In genomic region chr9:86487222-86487841, GRCh38 we compare ENCODE assay signal across 9 cellular contexts.
DNase-seq lines count a peak whose midpoint lies in the region; ATAC-seq and TF ChIP-seq lines count a peak whose summit lies in the region.
"Had no signal": no experiment of that assay in that cellular context is flagged by ENCODE, and none has a peak within 500 bp of the region (broad histone marks: within the 10 kb centered on the region; RNA-seq: fewer than 3 reads in every experiment).

No MANE protein-coding gene starts in this region.

- no peak for ATAC-seq in GM19452 (IDR thresholded peaks at IDR 0.05; ENCODE audit: unreplicated experiment)

- H3K4me2 ChIP-seq in PC-9 = no peak overlapping the region

- no peak overlapping the region for H2AFZ ChIP-seq in PC-9

- H3K36me3 Mint-ChIP-seq in nephron progenitor cell (ENCODE audit: low read depth) = no peaks in the 10 kb centered on the region
- H3K36me3 Mint-ChIP-seq in activated CD4-positive, alpha-beta T cell treated with anti-CD3 and anti-CD28 coated beads, Interleukin-2, amount 10 ng/mL, durations not matched to agents 24 days and 14 days (ENCODE audit: low read depth) = no peaks in the 10 kb centered on the region

- peak; percentile 85 for TF ChIP-seq CTCF in PC-9 (conservative IDR thresholded peaks at IDR 0.05)
- peak; percentile 79 for TF ChIP-seq CTCF in nephron progenitor cell (IDR thresholded peaks at IDR 0.05)

- H3K4me1 Mint-ChIP-seq in nephron progenitor cell = peaks cover 52% of the 10 kb centered on the region
- peaks cover 7% of the 10 kb centered on the region for H3K4me1 Mint-ChIP-seq in activated CD4-positive, alpha-beta T cell treated with anti-CD3 and anti-CD28 coated beads, Interleukin-2, amount 10 ng/mL, durations not matched to agents 24 days and 14 days

- H3K27me3 Mint-ChIP-seq in nephron progenitor cell (ENCODE audit: low read depth, poor library complexity) = no peaks in the 10 kb centered on the region
- no peaks in the 10 kb centered on the region for H3K27me3 Mint-ChIP-seq in activated CD4-positive, alpha-beta T cell treated with anti-CD3 and anti-CD28 coated beads, Interleukin-2, amount 10 ng/mL, durations not matched to agents 24 days and 14 days

- H3K9me3 Mint-ChIP-seq in nephron progenitor cell = no peaks in the 10 kb centered on the region
- H3K9me3 Mint-ChIP-seq in activated CD4-positive, alpha-beta T cell treated with anti-CD3 and anti-CD28 coated beads, Interleukin-2, amount 10 ng/mL, durations not matched to agents 24 days and 14 days = no peaks in the 10 kb centered on the region

- intact Hi-C loops in PC-9 (cut with micrococcal nuclease; ENCODE audit: unreplicated experiment) = loop anchor here (1.0 to 5.0 kb wide), 6 partner anchors 254 to 1175 kb away; partner anchors contain the start of gene GAS1
- intact Hi-C loops in activated CD4-positive, alpha-beta T cell treated with anti-CD3 and anti-CD28 coated beads, Interleukin-2, amount 10 ng/mL, durations not matched to agents 24 days and 14 days (cut with micrococcal nuclease) = loop anchor here (2.0 kb wide), 1 partner anchor 837 kb away; no protein-coding TSS in a partner anchor

- H4K20me1 ChIP-seq in PC-9 (ENCODE audit: insufficient read depth) = no peaks in the 10 kb centered on the region

- DNase-seq in AML-193 (lab: John Stamatoyannopoulos, UW) = peak; percentile 14 to 57
- peak; percentile 43 for DNase-seq in H7
- peak in 1 of 2 experiments; percentile 54 for DNase-seq in PC-9
- DNase-seq in epidermal melanocyte (ENCODE audit: insufficient read length, low spot score) = peak; percentile 81
- DNase-seq in nephron progenitor cell = no peak
- no peak for DNase-seq in T-helper 9 cell
- no peak for DNase-seq in activated CD4-positive, alpha-beta T cell treated with anti-CD3 and anti-CD28 coated beads, Interleukin-2, amount 10 ng/mL, durations not matched to agents 24 days and 14 days

- H3K9me3 ChIP-seq in PC-9 (ENCODE audit: insufficient read depth, low read depth) = no peaks in the 10 kb centered on the region
- H3K9me3 ChIP-seq: HAP-1 had no signal

- H3K4me1 ChIP-seq in PC-9 (replicated peaks; ENCODE audit: insufficient read depth) = 0 out of 2 replicates have a peak, but pooled peaks cover 6% of the 10 kb centered on the region
- H3K4me1 ChIP-seq: HAP-1 had no signal

- no TSS peak for BruUV-seq in PC-9 (replicated peaks; lab: Mats Ljungman, UMichigan)

- H3K79me2 ChIP-seq in PC-9 (ENCODE audit: low read depth) = no peaks in the 10 kb centered on the region

- H3K36me3 ChIP-seq in H7 (replicated peaks; ENCODE audit: control insufficient read depth, insufficient read depth, low read length) (no peaks in the 10 kb centered on the region), PC-9 (ENCODE audit: low read depth) (no peaks in the 10 kb centered on the region)
- H3K36me3 ChIP-seq: HAP-1 had no signal

- CTCF ChIA-PET in PC-9 (lab: Charles Lee) = interaction anchor here (1.2 kb wide), 1 partner anchor 836 kb away, joined by 3 read pairs; no protein-coding TSS in a partner anchor

- no peaks in the 10 kb centered on the region for H3K9me2 ChIP-seq in PC-9 (ENCODE audit: insufficient read depth)

- H3K4me3 Mint-ChIP-seq in nephron progenitor cell = no peak overlapping the region
- no peak overlapping the region for H3K4me3 Mint-ChIP-seq in activated CD4-positive, alpha-beta T cell treated with anti-CD3 and anti-CD28 coated beads, Interleukin-2, amount 10 ng/mL, durations not matched to agents 24 days and 14 days

- H3K4me3 ChIP-seq in H7 (ENCODE audit: insufficient read depth, low read depth, low read length) (no peak overlapping the region), PC-9 (no peak overlapping the region)
- H3K4me3 ChIP-seq: HAP-1 had no signal

- H3K27me3 ChIP-seq in H7 (ENCODE audit: control insufficient read depth, insufficient read depth, low read length) = no peaks in the 10 kb centered on the region
- no peaks in the 10 kb centered on the region for H3K27me3 ChIP-seq in PC-9 (ENCODE audit: insufficient read depth, low read depth)

- H3K27ac ChIP-seq in PC-9 = no peak overlapping the region

- POLR2A ChIA-PET in PC-9 (lab: Charles Lee; ENCODE audit: unreplicated experiment) = interaction anchor here (0.7 kb wide), 1 partner anchor 394 kb away, joined by 4 read pairs; no protein-coding TSS in a partner anchor

- no peaks in the 10 kb centered on the region for H3F3A ChIP-seq in PC-9 (ENCODE audit: insufficient read depth, low read depth)

- H3K27ac Mint-ChIP-seq in nephron progenitor cell = peak overlapping the region; percentile 31
- no peak overlapping the region for H3K27ac Mint-ChIP-seq in activated CD4-positive, alpha-beta T cell treated with anti-CD3 and anti-CD28 coated beads, Interleukin-2, amount 10 ng/mL, durations not matched to agents 24 days and 14 days

Comparison
In these comparisons a context has a peak if more than half of its experiments do, and no peak if none do; other contexts are left out.
1. DNase-seq: peak in AML-193 (2 of 2), H7 (single experiment) and epidermal melanocyte (single experiment); none in nephron progenitor cell (single experiment), T-helper 9 cell (single experiment) and activated CD4-positive, alpha-beta T cell treated with anti-CD3 and anti-CD28 coated beads, Interleukin-2, amount 10 ng/mL, durations not matched to agents 24 days and 14 days (single experiment).